In genomic region chr13:34412295-34412694, GRCh38 we compare ENCODE assay signal across 16 cellular contexts.
DNase-seq lines count a peak whose midpoint lies in the region; ATAC-seq, FAIRE-seq and TF ChIP-seq lines count a peak whose summit lies in the region.
"Had no signal": no experiment of that assay in that cellular context is flagged by ENCODE, and none has a peak within 500 bp of the region (broad histone marks: within the 10 kb centered on the region; RNA-seq: fewer than 3 reads in every experiment).

No MANE protein-coding gene starts in this region.

- H3K4me3 Mint-ChIP-seq in astrocyte (ENCODE audit: unreplicated experiment), result no peak overlapping the region
- no peak overlapping the region for H3K4me3 Mint-ChIP-seq in activated CD4-positive, alpha-beta T cell treated with anti-CD3 and anti-CD28 coated beads, Interleukin-2, amount 10 ng/mL, durations not matched to agents 7 days and 5 days
- H3K4me3 Mint-ChIP-seq: CD4-positive, CD25-positive, alpha-beta regulatory T cell had no signal

- no peak overlapping the region for H3K27ac Mint-ChIP-seq in astrocyte (ENCODE audit: unreplicated experiment)
- H3K27ac Mint-ChIP-seq in activated CD4-positive, alpha-beta T cell treated with anti-CD3 and anti-CD28 coated beads, Interleukin-2, amount 10 ng/mL, durations not matched to agents 7 days and 5 days, result no peak overlapping the region
- H3K27ac Mint-ChIP-seq: CD4-positive, CD25-positive, alpha-beta regulatory T cell had no signal

- H3K79me2 ChIP-seq in PC-3 (ENCODE audit: low read length) (no peaks in the 10 kb centered on the region), astrocyte (ENCODE audit: insufficient read depth, low read length) (no peaks in the 10 kb centered on the region), osteoblast (ENCODE audit: insufficient read depth, low read length) (no peaks in the 10 kb centered on the region)

- H3K27ac ChIP-seq in PC-3 (ENCODE audit: low read length), result peak overlapping the region; percentile 98
- no peak overlapping the region for H3K27ac ChIP-seq in astrocyte (ENCODE audit: low read depth, low read length)
- no peak overlapping the region for H3K27ac ChIP-seq in osteoblast (ENCODE audit: low read depth, low read length)
- H3K27ac ChIP-seq: BLaER1 treated with 17β-estradiol and CSF1 and Interleukin-3, amounts not matched to agents 10 nM and 100 nM had no signal

- peak overlapping the region; percentile 25 for H3K4me2 ChIP-seq in PC-3 (ENCODE audit: low read length)
- H3K4me2 ChIP-seq in astrocyte (ENCODE audit: low read length), result peak overlapping the region; percentile 8
- H3K4me2 ChIP-seq in osteoblast (ENCODE audit: insufficient read depth, low read length), result no peak overlapping the region

- TF ChIP-seq CTCF in PC-3 (conservative IDR thresholded peaks at IDR 0.05; ENCODE audit: low read depth, low read length) (no peak), astrocyte (IDR thresholded peaks at IDR 0.05; ENCODE audit: insufficient read depth, low read depth, low read length) (no peak), osteoblast (IDR thresholded peaks at IDR 0.05; ENCODE audit: extremely low read depth, low read depth, low read length) (no peak)

- no peak for ATAC-seq in PC-3
- ATAC-seq in HG03175 (IDR thresholded peaks at IDR 0.05; ENCODE audit: unreplicated experiment), result no peak
- no peak for ATAC-seq in left ventricle myocardium superior
- ATAC-seq: HCT116 had no signal

- no peaks in the 10 kb centered on the region for H3K9me3 Mint-ChIP-seq in astrocyte (ENCODE audit: unreplicated experiment)
- peaks cover 2% of the 10 kb centered on the region for H3K9me3 Mint-ChIP-seq in activated CD4-positive, alpha-beta T cell treated with anti-CD3 and anti-CD28 coated beads, Interleukin-2, amount 10 ng/mL, durations not matched to agents 7 days and 5 days

- H3K9ac ChIP-seq in PC-3 (ENCODE audit: low read length), result peak overlapping the region; percentile 80
- H3K9ac ChIP-seq in astrocyte (ENCODE audit: low read length), result no peak overlapping the region
- H3K9ac ChIP-seq: BLaER1 treated with 17β-estradiol and CSF1 and Interleukin-3, amounts not matched to agents 10 nM and 100 nM had no signal

- no peaks in the 10 kb centered on the region for H3K36me3 ChIP-seq in PC-3 (ENCODE audit: low read depth, low read length)
- no peaks in the 10 kb centered on the region for H3K36me3 ChIP-seq in astrocyte (ENCODE audit: insufficient read depth, low read length)
- H3K36me3 ChIP-seq in osteoblast (ENCODE audit: insufficient read depth, low read length), result no peaks in the 10 kb centered on the region
- H3K36me3 ChIP-seq: BLaER1 treated with 17β-estradiol and CSF1 and Interleukin-3, amounts not matched to agents 10 nM and 100 nM had no signal

- H2AFZ ChIP-seq in PC-3 (ENCODE audit: low read length) (no peak overlapping the region), astrocyte (ENCODE audit: low read depth, low read length) (no peak overlapping the region), osteoblast (ENCODE audit: low read length) (peak overlapping the region; percentile 3)

- H3K9me2 ChIP-seq in PC-3 (replicated peaks; ENCODE audit: low read length), result no peaks in the 10 kb centered on the region

- CTCF ChIA-PET in PC-3 (lab: Charles Lee), result no interaction called here
- CTCF ChIA-PET in activated CD4-positive, alpha-beta T cell treated with anti-CD3 and anti-CD28 coated beads, Interleukin-2, amount 10 ng/mL, durations not matched to agents 7 days and 5 days (lab: Charles Lee), result no interaction called here

- no peaks in the 10 kb centered on the region for H3K27me3 ChIP-seq in PC-3 (ENCODE audit: low read length)
- H3K27me3 ChIP-seq in astrocyte (ENCODE audit: insufficient read depth, low read length), result no peaks in the 10 kb centered on the region
- H3K27me3 ChIP-seq in osteoblast (ENCODE audit: insufficient read depth, low read length), result no peaks in the 10 kb centered on the region
- H3K27me3 ChIP-seq: BLaER1 treated with 17β-estradiol and CSF1 and Interleukin-3, amounts not matched to agents 10 nM and 100 nM had no signal

- no peaks in the 10 kb centered on the region for H3K9me3 ChIP-seq in PC-3 (ENCODE audit: low read length)
- H3K9me3 ChIP-seq in astrocyte (ENCODE audit: insufficient read depth, low read depth, low read length), result no peaks in the 10 kb centered on the region
- H3K9me3 ChIP-seq in osteoblast (ENCODE audit: low read depth, low read length), result no peaks in the 10 kb centered on the region

- POLR2A ChIA-PET in PC-3 (lab: Charles Lee; ENCODE audit: unreplicated experiment), result no interaction called here
- POLR2A ChIA-PET in activated CD4-positive, alpha-beta T cell treated with anti-CD3 and anti-CD28 coated beads, Interleukin-2, amount 10 ng/mL, durations not matched to agents 7 days and 5 days (lab: Charles Lee), result no interaction called here

- H3K36me3 Mint-ChIP-seq in astrocyte (ENCODE audit: low read depth, unreplicated experiment), result no peaks in the 10 kb centered on the region
- no peaks in the 10 kb centered on the region for H3K36me3 Mint-ChIP-seq in activated CD4-positive, alpha-beta T cell treated with anti-CD3 and anti-CD28 coated beads, Interleukin-2, amount 10 ng/mL, durations not matched to agents 7 days and 5 days (ENCODE audit: low read depth)
- H3K36me3 Mint-ChIP-seq: CD4-positive, CD25-positive, alpha-beta regulatory T cell had no signal

- FAIRE-seq in astrocyte (lab: Jason Lieb, UNC), result no peak
- FAIRE-seq: GM12892, H54 had no signal

- BruUV-seq in PC-3 (replicated peaks; lab: Mats Ljungman, UMichigan), result no TSS peak

- H3K4me1 Mint-ChIP-seq in astrocyte (ENCODE audit: low read depth, unreplicated experiment), result peaks cover 32% of the 10 kb centered on the region
- H3K4me1 Mint-ChIP-seq in activated CD4-positive, alpha-beta T cell treated with anti-CD3 and anti-CD28 coated beads, Interleukin-2, amount 10 ng/mL, durations not matched to agents 7 days and 5 days, result no peaks in the 10 kb centered on the region
- H3K4me1 Mint-ChIP-seq: CD4-positive, CD25-positive, alpha-beta regulatory T cell had no signal

- intact Hi-C loops in PC-3 (cut with micrococcal nuclease), result loop anchor here (1.0 to 10.0 kb wide), 7 partner anchors 55 to 310 kb away; no protein-coding TSS in a partner anchor
- intact Hi-C loops in left ventricle myocardium superior (cut with micrococcal nuclease), result no loop called here

- H4K20me1 ChIP-seq in PC-3 (ENCODE audit: low read length) (no peaks in the 10 kb centered on the region), astrocyte (ENCODE audit: insufficient read depth, low read length) (no peaks in the 10 kb centered on the region), osteoblast (ENCODE audit: insufficient read depth, low read length) (no peaks in the 10 kb centered on the region)
- H4K20me1 ChIP-seq: BLaER1 treated with 17β-estradiol and CSF1 and Interleukin-3, amounts not matched to agents 10 nM and 100 nM had no signal

- H3K4me1 ChIP-seq in PC-3 (ENCODE audit: insufficient read depth, low read length) (peaks cover 43% of the 10 kb centered on the region), astrocyte (ENCODE audit: insufficient read depth, low read length) (no peaks in the 10 kb centered on the region), osteoblast (ENCODE audit: insufficient read depth, low read length) (no peaks in the 10 kb centered on the region)

- peaks cover 12% of the 10 kb centered on the region for H3F3A ChIP-seq in PC-3 (ENCODE audit: low read length, unreplicated experiment)

- peak; percentile 68 for DNase-seq in EH (ENCODE audit: low read depth)
- peak; percentile 12 for DNase-seq in PC-3
- peak; percentile 26 for DNase-seq in astrocyte (ENCODE audit: low read depth)
- DNase-seq in osteoblast (ENCODE audit: insufficient read length, low spot score, missing footprints), result no peak
- no peak for DNase-seq in activated CD4-positive, alpha-beta T cell treated with anti-CD3 and anti-CD28 coated beads, Interleukin-2, amount 10 ng/mL, durations not matched to agents 7 days and 5 days
- DNase-seq in left ventricle myocardium superior, result no peak
- DNase-seq: 8988T; ACHN; CD4-positive, CD25-positive, alpha-beta regulatory T cell; DMS79; GDM1 had no signal

- H3K27me3 Mint-ChIP-seq in astrocyte (ENCODE audit: low read depth, unreplicated experiment), result no peaks in the 10 kb centered on the region
- no peaks in the 10 kb centered on the region for H3K27me3 Mint-ChIP-seq in activated CD4-positive, alpha-beta T cell treated with anti-CD3 and anti-CD28 coated beads, Interleukin-2, amount 10 ng/mL, durations not matched to agents 7 days and 5 days
- H3K27me3 Mint-ChIP-seq: CD4-positive, CD25-positive, alpha-beta regulatory T cell had no signal

- H3K4me3 ChIP-seq in PC-3 (ENCODE audit: low read length) (no peak overlapping the region), astrocyte (ENCODE audit: insufficient read depth, low read depth, low read length) (no peak overlapping the region), osteoblast (ENCODE audit: insufficient read depth, low read length) (no peak overlapping the region)
- H3K4me3 ChIP-seq: BLaER1 treated with 17β-estradiol and CSF1 and Interleukin-3, amounts not matched to agents 10 nM and 100 nM had no signal

Comparison
In these comparisons a context has a peak if more than half of its experiments do, and no peak if none do; other contexts are left out.
1. DNase-seq: peak in EH (single experiment), PC-3 (single experiment) and astrocyte (single experiment); none in osteoblast (single experiment), activated CD4-positive, alpha-beta T cell treated with anti-CD3 and anti-CD28 coated beads, Interleukin-2, amount 10 ng/mL, durations not matched to agents 7 days and 5 days (single experiment) and left ventricle myocardium superior (single experiment).